27 cellular contexts compared by ENCODE assay signal in genomic region chr18:8174758-8175157, GRCh38.
"Had no signal": no experiment of that assay in that cellular context is flagged by ENCODE, and none has a peak within 500 bp of the region (broad histone marks: within the 10 kb centered on the region; RNA-seq: fewer than 3 reads in every experiment).

No MANE protein-coding gene starts in this region.

- H3K27me3 ChIP-seq: ascending aorta, brain microvascular endothelial cell, heart left ventricle, neutrophil, transverse colon had no signal

- H3K4me3 ChIP-seq: ascending aorta, heart left ventricle, lower lobe of right lung, mucosa of descending colon, smooth muscle cell, transverse colon had no signal

- H3K36me3 Mint-ChIP-seq: activated naive CD4-positive, alpha-beta T cell treated with anti-CD3 and anti-CD28 coated beads, Interleukin-2, amount 10 ng/mL, durations not matched to agents 7 days and 5 days; activated naive CD8-positive, alpha-beta T cell treated with anti-CD3 and anti-CD28 coated beads, Interleukin-2, amount 10 ng/mL, durations not matched to agents 7 days and 5 days had no signal

- DNase-seq: activated CD4-positive, alpha-beta T cell treated with anti-CD3 and anti-CD28 coated beads for 48 hours; activated CD4-positive, alpha-beta T cell treated with anti-CD3 and anti-CD28 coated beads, Interleukin-2, amount 50 U/mL, for 48 hours; activated CD8-positive, alpha-beta memory T cell treated with anti-CD3 and anti-CD28 coated beads for 24 hours; activated gamma-delta T cell; activated naive CD4-positive, alpha-beta T cell treated with anti-CD3 and anti-CD28 coated beads, Interleukin-2, amount 10 ng/mL, durations not matched to agents 7 days and 5 days; activated naive CD8-positive, alpha-beta T cell treated with anti-CD3 and anti-CD28 coated beads, Interleukin-2, amount 10 ng/mL, durations not matched to agents 7 days and 5 days; activated T-cell treated with anti-CD3 and anti-CD28 coated beads, Interleukin-2, amount 50 U/mL, for 1 hour; brain microvascular endothelial cell; caudate nucleus; heart left ventricle; hypothalamus; immature natural killer cell; lower lobe of right lung; mesenchymal stem cell; mucosa of descending colon; stimulated activated CD4-positive, alpha-beta T cell treated with anti-CD3 and anti-CD28 coated beads, Interleukin-2, amount 100 ng/mL, for 24 hours; stimulated activated naive CD4-positive, alpha-beta T cell treated with Interleukin-2 at 50 U/mL for 16 hours; T-helper 9 cell; transverse colon; WERI-Rb-1 had no signal

- H3K4me3 Mint-ChIP-seq: activated naive CD4-positive, alpha-beta T cell treated with anti-CD3 and anti-CD28 coated beads, Interleukin-2, amount 10 ng/mL, durations not matched to agents 7 days and 5 days; activated naive CD8-positive, alpha-beta T cell treated with anti-CD3 and anti-CD28 coated beads, Interleukin-2, amount 10 ng/mL, durations not matched to agents 7 days and 5 days; immature natural killer cell; natural killer cell treated with Interleukin-12 subunit alpha and Interleukin-12 subunit beta and Interleukin-15 and Interleukin-18, amount 100 ng/mL, for 72 hours; T-helper 1 cell treated with Interleukin-12 subunit alpha and Interleukin-12 subunit beta and Interleukin-4 antibody, amounts not matched to agents 30 μg/mL and 1 μg/mL, for 36 hours had no signal

- H3K27ac ChIP-seq: ascending aorta, brain microvascular endothelial cell, lower lobe of right lung, neutrophil, transverse colon, WERI-Rb-1 had no signal

- H3K27me3 Mint-ChIP-seq: activated naive CD4-positive, alpha-beta T cell treated with anti-CD3 and anti-CD28 coated beads, Interleukin-2, amount 10 ng/mL, durations not matched to agents 7 days and 5 days; activated naive CD8-positive, alpha-beta T cell treated with anti-CD3 and anti-CD28 coated beads, Interleukin-2, amount 10 ng/mL, durations not matched to agents 7 days and 5 days; natural killer cell treated with Interleukin-12 subunit alpha and Interleukin-12 subunit beta and Interleukin-15 and Interleukin-18, amount 100 ng/mL, for 72 hours had no signal

- H3K4me1 Mint-ChIP-seq: activated naive CD4-positive, alpha-beta T cell treated with anti-CD3 and anti-CD28 coated beads, Interleukin-2, amount 10 ng/mL, durations not matched to agents 7 days and 5 days; activated naive CD8-positive, alpha-beta T cell treated with anti-CD3 and anti-CD28 coated beads, Interleukin-2, amount 10 ng/mL, durations not matched to agents 7 days and 5 days; immature natural killer cell had no signal

- H3K36me3 ChIP-seq: ascending aorta, brain microvascular endothelial cell, heart left ventricle, lower lobe of right lung, neutrophil, transverse colon, WERI-Rb-1 had no signal

- H3K27ac Mint-ChIP-seq: activated naive CD4-positive, alpha-beta T cell treated with anti-CD3 and anti-CD28 coated beads, Interleukin-2, amount 10 ng/mL, durations not matched to agents 7 days and 5 days; activated naive CD8-positive, alpha-beta T cell treated with anti-CD3 and anti-CD28 coated beads, Interleukin-2, amount 10 ng/mL, durations not matched to agents 7 days and 5 days; immature natural killer cell; natural killer cell treated with Interleukin-12 subunit alpha and Interleukin-12 subunit beta and Interleukin-15 and Interleukin-18, amount 100 ng/mL, for 72 hours; T-helper 1 cell treated with Interleukin-12 subunit alpha and Interleukin-12 subunit beta and Interleukin-4 antibody, amounts not matched to agents 30 μg/mL and 1 μg/mL, for 36 hours had no signal

- ATAC-seq: activated CD4-positive, CD25-positive, alpha-beta regulatory T cell treated with anti-CD3 and anti-CD28 coated beads, Interleukin-2, amount 50 U/mL, for 24 hours; heart left ventricle; left lobe of liver; lower lobe of right lung; mucosa of descending colon; natural killer cell treated with Interleukin-12 subunit alpha and Interleukin-12 subunit beta and Interleukin-15 and Interleukin-18, amount 100 ng/mL, for 72 hours had no signal

- H3K9me3 ChIP-seq: ascending aorta, heart left ventricle, lower lobe of right lung, mucosa of descending colon, neutrophil, transverse colon had no signal
